19 cellular contexts compared by ENCODE assay signal in the genomic region with DNA sequence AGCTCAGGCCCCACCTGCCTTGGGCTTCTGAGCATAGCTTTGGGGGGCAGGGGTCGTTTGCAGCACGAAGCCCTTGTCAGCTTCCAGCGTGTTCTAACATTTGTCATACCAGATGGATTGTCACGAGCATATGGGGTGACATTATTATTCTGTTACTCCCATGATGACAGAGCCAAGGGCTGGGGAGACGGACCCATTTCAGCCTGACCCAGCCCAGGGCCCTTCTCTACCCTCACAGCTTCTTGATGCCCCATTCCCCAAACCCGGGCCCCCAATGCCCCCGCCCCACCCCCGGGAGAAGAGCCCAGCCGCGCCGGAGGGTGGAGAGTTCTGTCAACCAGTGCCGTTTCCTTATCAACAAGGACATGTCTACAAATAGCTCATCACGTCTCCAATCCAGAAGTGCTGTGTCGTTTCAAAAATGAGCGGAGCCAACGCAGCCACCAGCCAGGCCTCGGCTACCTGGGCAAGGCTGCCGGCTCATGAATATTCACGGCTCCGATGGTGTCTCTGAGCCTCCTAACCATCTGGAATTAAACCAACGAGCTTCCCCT. TPM values are rescaled to one million over a fixed set of nuclear protein-coding genes. Genes with fewer than 3 reads are reported as not detected.
"Had no signal": no experiment of that assay in that cellular context is flagged by ENCODE, and none has a peak within 500 bp of the region (broad histone marks: within the 10 kb centered on the region; RNA-seq: fewer than 3 reads in every experiment).

No MANE protein-coding gene starts in this region.

- H3K27me3 Mint-ChIP-seq: activated CD4-positive, alpha-beta T cell treated with anti-CD3 and anti-CD28 coated beads, Interleukin-2, amount 10 ng/mL, durations not matched to agents 7 days and 5 days had no signal

- H3K4me1 Mint-ChIP-seq: activated CD4-positive, alpha-beta T cell treated with anti-CD3 and anti-CD28 coated beads, Interleukin-2, amount 10 ng/mL, durations not matched to agents 7 days and 5 days; immature natural killer cell; mesothelial cell of epicardium had no signal

- H3K9me3 ChIP-seq: lower lobe of right lung, ovary, stomach, thoracic aorta had no signal

- H3K4me1 ChIP-seq: foreskin keratinocyte, lower lobe of right lung, stomach had no signal

- H3K27ac ChIP-seq: foreskin keratinocyte, lower lobe of right lung, ovary, stomach, thoracic aorta had no signal

- H3K27me3 ChIP-seq: ovary had no signal

- H3K36me3 ChIP-seq: lower lobe of right lung, ovary, stomach, thoracic aorta had no signal

- H3K36me3 Mint-ChIP-seq: activated naive CD8-positive, alpha-beta T cell; immature natural killer cell; mesothelial cell of epicardium had no signal

- H3K9me3 Mint-ChIP-seq: activated CD4-positive, alpha-beta T cell treated with anti-CD3 and anti-CD28 coated beads, Interleukin-2, amount 10 ng/mL, durations not matched to agents 7 days and 5 days; activated T-cell treated with anti-CD3 and anti-CD28 coated beads, Interleukin-2, amount 50 U/mL, for 72 hours; dendritic cell treated with granulocyte-macrophage colony-stimulating factor and Interleukin-4, amounts not matched to agents 40 ng/mL and 50 ng/mL, for 4 days; effector memory CD8-positive, alpha-beta T cell; immature natural killer cell; mesothelial cell of epicardium had no signal

- H3K27ac Mint-ChIP-seq: activated CD4-positive, alpha-beta T cell treated with anti-CD3 and anti-CD28 coated beads, Interleukin-2, amount 10 ng/mL, durations not matched to agents 7 days and 5 days; activated naive CD8-positive, alpha-beta T cell; activated T-cell treated with anti-CD3 and anti-CD28 coated beads, Interleukin-2, amount 50 U/mL, for 72 hours; dendritic cell treated with granulocyte-macrophage colony-stimulating factor and Interleukin-4, amounts not matched to agents 40 ng/mL and 50 ng/mL, for 4 days; effector memory CD8-positive, alpha-beta T cell; immature natural killer cell; mesothelial cell of epicardium had no signal

- H3K4me3 Mint-ChIP-seq: activated CD4-positive, alpha-beta T cell treated with anti-CD3 and anti-CD28 coated beads, Interleukin-2, amount 10 ng/mL, durations not matched to agents 7 days and 5 days; activated naive CD8-positive, alpha-beta T cell; activated T-cell treated with anti-CD3 and anti-CD28 coated beads, Interleukin-2, amount 50 U/mL, for 72 hours; dendritic cell treated with granulocyte-macrophage colony-stimulating factor and Interleukin-4, amounts not matched to agents 40 ng/mL and 50 ng/mL, for 4 days; effector memory CD8-positive, alpha-beta T cell; immature natural killer cell; mesothelial cell of epicardium had no signal

- H3K4me3 ChIP-seq: lower lobe of right lung, ovary, stomach, thoracic aorta had no signal

- DNase-seq: activated CD4-positive, alpha-beta T cell treated with anti-CD3 and anti-CD28 coated beads, Interleukin-2, amount 10 ng/mL, durations not matched to agents 7 days and 5 days; activated CD8-positive, alpha-beta memory T cell treated with anti-CD3 and anti-CD28 coated beads, Interleukin-2, amount 50 U/mL, for 48 hours; activated gamma-delta T cell; activated T-cell treated with anti-CD3 and anti-CD28 coated beads, Interleukin-2, amount 50 U/mL, for 72 hours; amniotic stem cell; central memory CD4-positive, alpha-beta T cell; effector memory CD8-positive, alpha-beta T cell; foreskin keratinocyte; immature natural killer cell; lower lobe of right lung; ovary; stimulated activated CD4-positive, alpha-beta T cell treated with anti-CD3 and anti-CD28 coated beads, Interleukin-12 subunit alpha, Interleukin-12 subunit beta, amount 100 ng/mL, for 4 hours; stimulated activated CD4-positive, alpha-beta T cell treated with anti-CD3 and anti-CD28 coated beads, Interleukin-2, amount 100 ng/mL, for 24 hours; stomach; T-helper 9 cell had no signal

RNA-seq across cellular contexts. Expression of gene CHRNA4, which starts 9.6 kb away (rescaled TPM):
- total RNA-seq: activated CD4-positive, alpha-beta T cell treated with anti-CD3 and anti-CD28 coated beads, Interleukin-2, amount 10 ng/mL, durations not matched to agents 7 days and 5 days; activated T-cell treated with anti-CD3 and anti-CD28 coated beads, Interleukin-2, amount 50 U/mL, for 72 hours; foreskin keratinocyte; lower lobe of right lung; thoracic aorta had no signal
